ENCODE assay signal across 21 cellular contexts in the genomic region with DNA sequence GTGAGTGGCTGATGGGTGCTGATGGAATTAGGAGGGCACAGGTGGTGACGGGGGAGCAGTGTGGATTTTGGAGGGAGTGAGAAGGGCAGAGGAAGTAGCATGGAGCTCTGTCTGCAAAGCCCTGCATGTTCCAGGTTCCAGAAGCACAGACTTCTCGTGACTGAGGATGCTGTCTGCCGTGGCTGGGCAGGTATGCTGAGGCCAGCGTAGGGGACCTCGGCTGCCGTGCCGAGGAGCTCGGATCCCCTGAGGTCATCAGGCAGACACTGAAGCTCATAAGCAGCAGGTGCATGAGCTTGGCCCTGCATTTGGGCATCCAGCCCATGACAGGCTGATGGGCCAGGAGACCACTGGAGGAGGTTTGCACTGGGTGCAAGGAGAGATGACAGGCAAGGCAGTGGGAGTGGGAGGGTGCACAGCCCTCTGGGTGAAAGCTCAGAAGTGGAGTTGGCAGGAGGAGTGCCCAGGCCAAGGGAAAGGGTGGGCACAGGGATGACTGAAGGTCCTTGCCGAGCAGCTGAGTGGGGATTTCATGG.
DNase-seq lines count a peak whose midpoint lies in the region; ATAC-seq and TF ChIP-seq lines count a peak whose summit lies in the region.
"Had no signal": no experiment of that assay in that cellular context is flagged by ENCODE, and none has a peak within 500 bp of the region (broad histone marks: within the 10 kb centered on the region; RNA-seq: fewer than 3 reads in every experiment).

No MANE protein-coding gene starts in this region.

- intact Hi-C loops in lower leg skin (cut with DNase I; ENCODE audit: low total_unique reads) = loop anchor here (10.0 kb wide), 1 partner anchor 1150 kb away; no protein-coding TSS in a partner anchor

- no peak for DNase-seq in stimulated activated naive CD8-positive, alpha-beta T cell treated with anti-CD3 and anti-CD28 coated beads, Interleukin-15, Interleukin-2, amounts not matched to agents 100 U/mL and 50 U/mL, for 24 hours
- DNase-seq in WTC11 (ENCODE audit: low spot score) (no peak), lower leg skin (ENCODE audit: low spot score in 2 of 2) (peak; percentile 7 to 80), DMS153 treated with DMSO at 0.1 percent for 48 hours (lab: John Stamatoyannopoulos, UW; ENCODE audit: unreplicated experiment) (no peak), KBM-7 (no peak)
- peak; percentile 17 for DNase-seq in stimulated activated CD8-positive, alpha-beta memory T cell treated with anti-CD3 and anti-CD28 coated beads, Interleukin-4, amount 100 ng/mL, for 48 hours
- DNase-seq: Calu3; CD8-positive, alpha-beta T cell; DMS53; GDM1; MM.1S; NCI-H1048; NCI-H1436; NCI-H187 treated with DMSO at 0.1 percent for 48 hours; NCI-H2227 treated with DMSO at 0.1 percent for 48 hours; NCI-H748 treated with DMSO at 0.1 percent for 48 hours; Peyer's patch had no signal

- peak overlapping the region; percentile 33 for H3K27ac Mint-ChIP-seq in stimulated activated naive CD8-positive, alpha-beta T cell treated with anti-CD3 and anti-CD28 coated beads, Interleukin-15, Interleukin-2, amounts not matched to agents 100 ng/mL and 50 ng/mL, for 24 hours
- 0 out of 2 replicates have a peak overlapping the region, but pooled peaks have one; percentile 70 for H3K27ac Mint-ChIP-seq in WTC11
- H3K27ac Mint-ChIP-seq: CD8-positive, alpha-beta T cell had no signal

- H3K4me3 Mint-ChIP-seq in stimulated activated naive CD8-positive, alpha-beta T cell treated with anti-CD3 and anti-CD28 coated beads, Interleukin-15, Interleukin-2, amounts not matched to agents 100 ng/mL and 50 ng/mL, for 24 hours = no peak overlapping the region
- H3K4me3 Mint-ChIP-seq in WTC11 = no peak overlapping the region
- H3K4me3 Mint-ChIP-seq: CD8-positive, alpha-beta T cell had no signal

- CTCF ChIA-PET in WTC11 (lab: Charles Lee) = interaction anchor here (0.7 kb wide), 1 partner anchor 12 kb away, joined by 3 read pairs; no protein-coding TSS in a partner anchor

- no peaks in the 10 kb centered on the region for H3K36me3 Mint-ChIP-seq in stimulated activated naive CD8-positive, alpha-beta T cell treated with anti-CD3 and anti-CD28 coated beads, Interleukin-15, Interleukin-2, amounts not matched to agents 100 ng/mL and 50 ng/mL, for 24 hours (ENCODE audit: low read depth)
- no peaks in the 10 kb centered on the region for H3K36me3 Mint-ChIP-seq in WTC11
- H3K36me3 Mint-ChIP-seq: CD8-positive, alpha-beta T cell had no signal

- in situ Hi-C loops in KBM-7 (cut with MboI; ENCODE audit: low pct_unique_long_range_greater_than_20kb, low sequenced_read_pairs) = no loop called here

- WGBS in lower leg skin, 2 donors = 90 to 99% methylated on average over 9 of the region's 9 CpGs

- H3K4me3 ChIP-seq in lower leg skin (ENCODE audit: low read depth, poor library complexity, severe bottlenecking) = no peak overlapping the region
- H3K4me3 ChIP-seq: Peyer's patch had no signal

- TF ChIP-seq POLR2A in lower leg skin (IDR thresholded peaks at IDR 0.05) = no peak

- peaks cover 29% of the 10 kb centered on the region for H3K4me1 Mint-ChIP-seq in stimulated activated naive CD8-positive, alpha-beta T cell treated with anti-CD3 and anti-CD28 coated beads, Interleukin-15, Interleukin-2, amounts not matched to agents 100 ng/mL and 50 ng/mL, for 24 hours (ENCODE audit: low read depth)
- peaks cover 10% of the 10 kb centered on the region for H3K4me1 Mint-ChIP-seq in WTC11

- no peaks in the 10 kb centered on the region for H3K27me3 Mint-ChIP-seq in stimulated activated naive CD8-positive, alpha-beta T cell treated with anti-CD3 and anti-CD28 coated beads, Interleukin-15, Interleukin-2, amounts not matched to agents 100 ng/mL and 50 ng/mL, for 24 hours
- no peaks in the 10 kb centered on the region for H3K27me3 Mint-ChIP-seq in WTC11 (ENCODE audit: low read depth)

- H3K9me3 Mint-ChIP-seq in stimulated activated naive CD8-positive, alpha-beta T cell treated with anti-CD3 and anti-CD28 coated beads, Interleukin-15, Interleukin-2, amounts not matched to agents 100 ng/mL and 50 ng/mL, for 24 hours = no peaks in the 10 kb centered on the region
- H3K9me3 Mint-ChIP-seq in WTC11 = peaks cover 17% of the 10 kb centered on the region
- H3K9me3 Mint-ChIP-seq: CD8-positive, alpha-beta T cell had no signal

- ATAC-seq in stimulated activated naive CD8-positive, alpha-beta T cell treated with anti-CD3 and anti-CD28 coated beads, Interleukin-15, Interleukin-2, amounts not matched to agents 100 U/mL and 50 U/mL, for 24 hours = no peak
- ATAC-seq in WTC11 (no peak), HG03342 (IDR thresholded peaks at IDR 0.05; ENCODE audit: unreplicated experiment) (no peak)
- ATAC-seq: CD8-positive, alpha-beta T cell; HCT116; SK-N-SH treated with all-trans-retinoic acid at 6 μM for 48 hours had no signal

- TF ChIP-seq CTCF in WTC11 (IDR thresholded peaks at IDR 0.05) = no peak
- TF ChIP-seq CTCF in lower leg skin (IDR thresholded peaks at IDR 0.05) = no peak

- POLR2A ChIA-PET in WTC11 (lab: Charles Lee) = no interaction called here

TF ChIP-seq in WTC11, 78 proteins besides CTCF, POLR2A, EP300 and RAD21 (continues in another document):
- TF ChIP-seq SMAD3 (CRISPR knock-in tag; IDR thresholded peaks at IDR 0.05; ENCODE audit: borderline replicate concordance) = no peak
- no peak for TF ChIP-seq EMX1 (CRISPR knock-in tag; IDR thresholded peaks at IDR 0.05)
- TF ChIP-seq IRF2 (CRISPR knock-in tag; IDR thresholded peaks at IDR 0.05; ENCODE audit: borderline replicate concordance, low read depth) = no peak
- TF ChIP-seq, protein P1, sequence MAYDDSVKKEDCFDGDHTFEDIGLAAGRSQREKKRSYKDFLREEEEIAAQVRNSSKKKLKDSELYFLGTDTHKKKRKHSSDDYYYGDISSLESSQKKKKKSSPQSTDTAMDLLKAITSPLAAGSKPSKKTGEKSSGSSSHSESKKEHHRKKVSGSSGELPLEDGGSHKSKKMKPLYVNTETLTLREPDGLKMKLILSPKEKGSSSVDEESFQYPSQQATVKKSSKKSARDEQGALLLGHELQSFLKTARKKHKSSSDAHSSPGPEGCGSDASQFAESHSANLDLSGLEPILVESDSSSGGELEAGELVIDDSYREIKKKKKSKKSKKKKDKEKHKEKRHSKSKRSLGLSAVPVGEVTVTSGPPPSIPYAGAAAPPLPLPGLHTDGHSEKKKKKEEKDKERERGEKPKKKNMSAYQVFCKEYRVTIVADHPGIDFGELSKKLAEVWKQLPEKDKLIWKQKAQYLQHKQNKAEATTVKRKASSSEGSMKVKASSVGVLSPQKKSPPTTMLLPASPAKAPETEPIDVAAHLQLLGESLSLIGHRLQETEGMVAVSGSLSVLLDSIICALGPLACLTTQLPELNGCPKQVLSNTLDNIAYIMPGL (CRISPR knock-in tag; IDR thresholded peaks at IDR 0.05) = no peak
- TF ChIP-seq ZNF396 (CRISPR knock-in tag; IDR thresholded peaks at IDR 0.05; ENCODE audit: borderline replicate concordance) = no peak
- TF ChIP-seq, protein P2, sequence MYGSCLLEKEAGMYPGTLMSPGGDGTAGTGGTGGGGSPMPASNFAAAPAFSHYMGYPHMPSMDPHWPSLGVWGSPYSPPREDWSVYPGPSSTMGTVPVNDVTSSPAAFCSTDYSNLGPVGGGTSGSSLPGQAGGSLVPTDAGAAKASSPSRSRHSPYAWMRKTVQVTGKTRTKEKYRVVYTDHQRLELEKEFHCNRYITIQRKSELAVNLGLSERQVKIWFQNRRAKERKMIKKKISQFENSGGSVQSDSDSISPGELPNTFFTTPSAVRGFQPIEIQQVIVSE (CRISPR knock-in tag; IDR thresholded peaks at IDR 0.05; ENCODE audit: borderline replicate concordance) = no peak
- no peak for TF ChIP-seq FOXP1 (CRISPR knock-in tag; IDR thresholded peaks at IDR 0.05; ENCODE audit: borderline replicate concordance)
- TF ChIP-seq, protein P3, sequence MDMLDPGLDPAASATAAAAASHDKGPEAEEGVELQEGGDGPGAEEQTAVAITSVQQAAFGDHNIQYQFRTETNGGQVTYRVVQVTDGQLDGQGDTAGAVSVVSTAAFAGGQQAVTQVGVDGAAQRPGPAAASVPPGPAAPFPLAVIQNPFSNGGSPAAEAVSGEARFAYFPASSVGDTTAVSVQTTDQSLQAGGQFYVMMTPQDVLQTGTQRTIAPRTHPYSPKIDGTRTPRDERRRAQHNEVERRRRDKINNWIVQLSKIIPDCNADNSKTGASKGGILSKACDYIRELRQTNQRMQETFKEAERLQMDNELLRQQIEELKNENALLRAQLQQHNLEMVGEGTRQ (CRISPR knock-in tag; IDR thresholded peaks at IDR 0.05) = no peak
- no peak for TF ChIP-seq NFE2L1 (CRISPR knock-in tag; IDR thresholded peaks at IDR 0.05)
- no peak for TF ChIP-seq GRHL2 (CRISPR knock-in tag; IDR thresholded peaks at IDR 0.05; ENCODE audit: insufficient replicate concordance, severe bottlenecking)
- TF ChIP-seq, protein P4, sequence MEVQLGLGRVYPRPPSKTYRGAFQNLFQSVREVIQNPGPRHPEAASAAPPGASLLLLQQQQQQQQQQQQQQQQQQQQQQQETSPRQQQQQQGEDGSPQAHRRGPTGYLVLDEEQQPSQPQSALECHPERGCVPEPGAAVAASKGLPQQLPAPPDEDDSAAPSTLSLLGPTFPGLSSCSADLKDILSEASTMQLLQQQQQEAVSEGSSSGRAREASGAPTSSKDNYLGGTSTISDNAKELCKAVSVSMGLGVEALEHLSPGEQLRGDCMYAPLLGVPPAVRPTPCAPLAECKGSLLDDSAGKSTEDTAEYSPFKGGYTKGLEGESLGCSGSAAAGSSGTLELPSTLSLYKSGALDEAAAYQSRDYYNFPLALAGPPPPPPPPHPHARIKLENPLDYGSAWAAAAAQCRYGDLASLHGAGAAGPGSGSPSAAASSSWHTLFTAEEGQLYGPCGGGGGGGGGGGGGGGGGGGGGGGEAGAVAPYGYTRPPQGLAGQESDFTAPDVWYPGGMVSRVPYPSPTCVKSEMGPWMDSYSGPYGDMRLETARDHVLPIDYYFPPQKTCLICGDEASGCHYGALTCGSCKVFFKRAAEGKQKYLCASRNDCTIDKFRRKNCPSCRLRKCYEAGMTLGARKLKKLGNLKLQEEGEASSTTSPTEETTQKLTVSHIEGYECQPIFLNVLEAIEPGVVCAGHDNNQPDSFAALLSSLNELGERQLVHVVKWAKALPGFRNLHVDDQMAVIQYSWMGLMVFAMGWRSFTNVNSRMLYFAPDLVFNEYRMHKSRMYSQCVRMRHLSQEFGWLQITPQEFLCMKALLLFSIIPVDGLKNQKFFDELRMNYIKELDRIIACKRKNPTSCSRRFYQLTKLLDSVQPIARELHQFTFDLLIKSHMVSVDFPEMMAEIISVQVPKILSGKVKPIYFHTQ (CRISPR knock-in tag; IDR thresholded peaks at IDR 0.05) = no peak

Comparison
In these comparisons a context has a peak if more than half of its experiments do, and no peak if none do; other contexts are left out.
1. DNase-seq: peak in lower leg skin (2 of 2) and stimulated activated CD8-positive, alpha-beta memory T cell treated with anti-CD3 and anti-CD28 coated beads, Interleukin-4, amount 100 ng/mL, for 48 hours (single experiment); none in stimulated activated naive CD8-positive, alpha-beta T cell treated with anti-CD3 and anti-CD28 coated beads, Interleukin-15, Interleukin-2, amounts not matched to agents 100 U/mL and 50 U/mL, for 24 hours (single experiment), WTC11 (single experiment), DMS153 treated with DMSO at 0.1 percent for 48 hours (single experiment) and KBM-7 (single experiment).